22 cellular contexts compared by ENCODE assay signal in genomic region chr4:151432654-151433053, GRCh38. TPM values are rescaled to one million over a fixed set of nuclear protein-coding genes. Genes with fewer than 3 reads are reported as not detected.
"Had no signal": no experiment of that assay in that cellular context is flagged by ENCODE, and none has a peak within 500 bp of the region (broad histone marks: within the 10 kb centered on the region; RNA-seq: fewer than 3 reads in every experiment).

No MANE protein-coding gene starts in this region.

- FAIRE-seq: kidney, pancreas, urothelium cell line had no signal

- H3K4me3 ChIP-seq: body of pancreas, cardiac muscle cell, left lung, pancreas, tibial artery had no signal

- H3K27me3 ChIP-seq: body of pancreas, cardiac muscle cell, left lung, pancreas, tibial artery had no signal

- H3K4me1 Mint-ChIP-seq: activated naive CD8-positive, alpha-beta T cell treated with anti-CD3 and anti-CD28 coated beads, Interleukin-2, amount 50 U/mL, for 24 hours; stimulated activated naive CD8-positive, alpha-beta T cell treated with anti-CD3 and anti-CD28 coated beads, Interleukin-15, amount 100 ng/mL, for 72 hours had no signal

- DNase-seq: activated CD4-positive, alpha-beta memory T cell treated with anti-CD3 and anti-CD28 coated beads, Interleukin-2, amount 10 ng/mL, durations not matched to agents 7 days and 5 days; activated effector memory CD4-positive, alpha-beta T cell treated with anti-CD3 and anti-CD28 coated beads, Interleukin-2, amount 50 U/mL, for 16 hours; activated naive CD4-positive, alpha-beta T cell treated with anti-CD3 and anti-CD28 coated beads, Interleukin-2, amount 50 U/mL, for 16 hours; activated naive CD8-positive, alpha-beta T cell treated with anti-CD3 and anti-CD28 coated beads, Interleukin-2, amount 50 U/mL, for 24 hours; body of pancreas; cortex of kidney; endodermal cell; foreskin fibroblast; kidney; left lung; midbrain; pancreas; right cardiac atrium; stimulated activated CD4-positive, alpha-beta T cell treated with anti-CD3 and anti-CD28 coated beads, Interleukin-1b, Interleukin-23, amount 100 ng/mL, for 48 hours; stimulated activated naive CD8-positive, alpha-beta T cell treated with anti-CD3 and anti-CD28 coated beads, Interleukin-15, amount 100 ng/mL, for 72 hours; T1000; tibial artery had no signal

- H3K9me3 Mint-ChIP-seq: activated CD4-positive, alpha-beta memory T cell treated with anti-CD3 and anti-CD28 coated beads, Interleukin-2, amount 10 ng/mL, durations not matched to agents 7 days and 5 days; activated CD4-positive, alpha-beta T cell treated with anti-CD3 and anti-CD28 coated beads, Interleukin-2, amount 10 ng/mL, durations not matched to agents 24 days and 14 days; activated naive CD8-positive, alpha-beta T cell treated with anti-CD3 and anti-CD28 coated beads, Interleukin-2, amount 50 U/mL, for 24 hours; endodermal cell; nephron; stimulated activated naive CD8-positive, alpha-beta T cell treated with anti-CD3 and anti-CD28 coated beads, Interleukin-15, amount 100 ng/mL, for 72 hours; T-helper 1 cell treated with Interleukin-12 subunit alpha and Interleukin-12 subunit beta and Interleukin-4 antibody, amounts not matched to agents 30 μg/mL and 1 μg/mL, for 36 hours had no signal

- H3K4me3 Mint-ChIP-seq: activated CD4-positive, alpha-beta memory T cell treated with anti-CD3 and anti-CD28 coated beads, Interleukin-2, amount 10 ng/mL, durations not matched to agents 7 days and 5 days; activated CD4-positive, alpha-beta T cell treated with anti-CD3 and anti-CD28 coated beads, Interleukin-2, amount 10 ng/mL, durations not matched to agents 24 days and 14 days; activated naive CD8-positive, alpha-beta T cell treated with anti-CD3 and anti-CD28 coated beads, Interleukin-2, amount 50 U/mL, for 24 hours; endodermal cell; nephron; stimulated activated naive CD8-positive, alpha-beta T cell treated with anti-CD3 and anti-CD28 coated beads, Interleukin-15, amount 100 ng/mL, for 72 hours; T-helper 1 cell treated with Interleukin-12 subunit alpha and Interleukin-12 subunit beta and Interleukin-4 antibody, amounts not matched to agents 30 μg/mL and 1 μg/mL, for 36 hours had no signal

- H3K27ac ChIP-seq: body of pancreas, cardiac muscle cell, left lung, pancreas, tibial artery had no signal

- H3K9me3 ChIP-seq: body of pancreas, left lung, pancreas, tibial artery had no signal

- H3K27ac Mint-ChIP-seq: activated CD4-positive, alpha-beta memory T cell treated with anti-CD3 and anti-CD28 coated beads, Interleukin-2, amount 10 ng/mL, durations not matched to agents 7 days and 5 days; activated CD4-positive, alpha-beta T cell treated with anti-CD3 and anti-CD28 coated beads, Interleukin-2, amount 10 ng/mL, durations not matched to agents 24 days and 14 days; activated naive CD8-positive, alpha-beta T cell treated with anti-CD3 and anti-CD28 coated beads, Interleukin-2, amount 50 U/mL, for 24 hours; endodermal cell; nephron; stimulated activated naive CD8-positive, alpha-beta T cell treated with anti-CD3 and anti-CD28 coated beads, Interleukin-15, amount 100 ng/mL, for 72 hours; T-helper 1 cell treated with Interleukin-12 subunit alpha and Interleukin-12 subunit beta and Interleukin-4 antibody, amounts not matched to agents 30 μg/mL and 1 μg/mL, for 36 hours had no signal

- H3K36me3 ChIP-seq: cardiac muscle cell, left lung, pancreas, tibial artery had no signal

RNA-seq across cellular contexts. Expression of gene FHIP1A, which starts 23.7 kb away (rescaled TPM):
- total RNA-seq: activated CD4-positive, alpha-beta T cell treated with anti-CD3 and anti-CD28 coated beads, Interleukin-2, amount 10 ng/mL, durations not matched to agents 24 days and 14 days had no signal
